Comparison of ENCODE assay signal across 22 cellular contexts in genomic region chr14:47555333-47555732, GRCh38.
DNase-seq lines count a peak whose midpoint lies in the region; FAIRE-seq and TF ChIP-seq lines count a peak whose summit lies in the region.
"Had no signal": no experiment of that assay in that cellular context is flagged by ENCODE, and none has a peak within 500 bp of the region (broad histone marks: within the 10 kb centered on the region; RNA-seq: fewer than 3 reads in every experiment).

No MANE protein-coding gene starts in this region.

- CTCF ChIA-PET in OCI-LY7 (lab: Charles Lee; ENCODE audit: unreplicated experiment), result no interaction called here

- peaks cover 7% of the 10 kb centered on the region for H3K4me1 Mint-ChIP-seq in astrocyte (ENCODE audit: low read depth, unreplicated experiment)
- H3K4me1 Mint-ChIP-seq: CD4-positive, CD25-positive, alpha-beta regulatory T cell; CD8-positive, alpha-beta memory T cell had no signal

- H3K9me3 ChIP-seq in astrocyte (ENCODE audit: insufficient read depth, low read depth, low read length) (no peaks in the 10 kb centered on the region), smooth muscle cell (replicated peaks; ENCODE audit: low read depth) (no peaks in the 10 kb centered on the region), OCI-LY7 (ENCODE audit: low read length) (no peaks in the 10 kb centered on the region)
- H3K9me3 ChIP-seq: BE2C, HAP-1 had no signal

- no peaks in the 10 kb centered on the region for H3K9me3 Mint-ChIP-seq in astrocyte (ENCODE audit: unreplicated experiment)

- no peaks in the 10 kb centered on the region for H3K36me3 Mint-ChIP-seq in astrocyte (ENCODE audit: low read depth, unreplicated experiment)
- H3K36me3 Mint-ChIP-seq: CD4-positive, CD25-positive, alpha-beta regulatory T cell; CD8-positive, alpha-beta memory T cell had no signal

- no peak overlapping the region for H3K4me3 Mint-ChIP-seq in astrocyte (ENCODE audit: unreplicated experiment)
- H3K4me3 Mint-ChIP-seq: CD4-positive, CD25-positive, alpha-beta regulatory T cell; CD8-positive, alpha-beta memory T cell had no signal

- H4K20me1 ChIP-seq in astrocyte (ENCODE audit: insufficient read depth, low read length) (no peaks in the 10 kb centered on the region), smooth muscle cell (ENCODE audit: low read depth) (no peaks in the 10 kb centered on the region), OCI-LY7 (ENCODE audit: insufficient read depth, low read length) (no peaks in the 10 kb centered on the region)

- H3K79me2 ChIP-seq in astrocyte (ENCODE audit: insufficient read depth, low read length) (no peaks in the 10 kb centered on the region), smooth muscle cell (ENCODE audit: low read depth) (no peaks in the 10 kb centered on the region), OCI-LY7 (ENCODE audit: insufficient read depth, low read depth, low read length) (no peaks in the 10 kb centered on the region)

- intact Hi-C loops in OCI-LY7 (cut with micrococcal nuclease; ENCODE audit: unreplicated experiment), result no loop called here

- no peaks in the 10 kb centered on the region for H3F3A ChIP-seq in smooth muscle cell (ENCODE audit: low read depth)

- no peaks in the 10 kb centered on the region for H3K27me3 ChIP-seq in astrocyte (ENCODE audit: insufficient read depth, low read length)
- no peaks in the 10 kb centered on the region for H3K27me3 ChIP-seq in smooth muscle cell (ENCODE audit: low read depth)
- H3K27me3 ChIP-seq: BE2C had no signal

- no peaks in the 10 kb centered on the region for H3K36me3 ChIP-seq in astrocyte (ENCODE audit: insufficient read depth, low read length)
- H3K36me3 ChIP-seq in smooth muscle cell (ENCODE audit: low read depth), result no peaks in the 10 kb centered on the region
- H3K36me3 ChIP-seq in OCI-LY7 (ENCODE audit: insufficient read depth, low read length), result no peaks in the 10 kb centered on the region
- H3K36me3 ChIP-seq: BE2C, HAP-1 had no signal

- FAIRE-seq in astrocyte (lab: Jason Lieb, UNC), result peak; percentile 29
- FAIRE-seq: A204.1, G401.6, GM12891, GM19239, HTR-8/SVneo had no signal

- DNase-seq in HT1080 (ENCODE audit: low read depth) (peak; percentile 40), astrocyte (ENCODE audit: low read depth) (peak; percentile 17), kidney glomerular epithelial cell (lab: John Stamatoyannopoulos, UW) (peak; percentile 15), smooth muscle cell (lab: John Stamatoyannopoulos, UW; ENCODE audit: unreplicated experiment) (no peak), OCI-LY7 (ENCODE audit: low spot score) (no peak), medulla oblongata (ENCODE audit: extremely low spot score) (no peak)
- DNase-seq in stimulated activated CD4-positive, alpha-beta T cell treated with anti-CD3 and anti-CD28 coated beads, Interleukin-15, amount 100 ng/mL, for 24 hours, result no peak
- DNase-seq: ACHN; BE2C; C1 segment of cervical spinal cord; CD4-positive, CD25-positive, alpha-beta regulatory T cell; CD8-positive, alpha-beta memory T cell; COR-L47; DMS 273 treated with DMSO at 0.1 percent for 48 hours; DMS53; IMR-90 had no signal

- H3K4me3 ChIP-seq in astrocyte (ENCODE audit: insufficient read depth, low read depth, low read length), result no peak overlapping the region
- H3K4me3 ChIP-seq in smooth muscle cell, result no peak overlapping the region
- no peak overlapping the region for H3K4me3 ChIP-seq in OCI-LY7 (ENCODE audit: low read depth, low read length, poor library complexity, severe bottlenecking)
- H3K4me3 ChIP-seq: HAP-1 had no signal

- H3K4me1 ChIP-seq in astrocyte (ENCODE audit: insufficient read depth, low read length) (no peaks in the 10 kb centered on the region), smooth muscle cell (ENCODE audit: low read depth) (peaks cover 6% of the 10 kb centered on the region), OCI-LY7 (ENCODE audit: insufficient read depth, low read length, poor library complexity, severe bottlenecking) (no peaks in the 10 kb centered on the region)
- H3K4me1 ChIP-seq: BE2C, HAP-1 had no signal

- H3K27ac Mint-ChIP-seq in astrocyte (ENCODE audit: unreplicated experiment), result no peak overlapping the region
- H3K27ac Mint-ChIP-seq: CD4-positive, CD25-positive, alpha-beta regulatory T cell; CD8-positive, alpha-beta memory T cell had no signal

- H2AFZ ChIP-seq in astrocyte (ENCODE audit: low read depth, low read length), result no peak overlapping the region
- H2AFZ ChIP-seq in smooth muscle cell (ENCODE audit: low read depth), result no peak overlapping the region
- H2AFZ ChIP-seq in OCI-LY7 (ENCODE audit: low read length), result no peak overlapping the region

- BruUV-seq in OCI-LY7 (replicated peaks; lab: Mats Ljungman, UMichigan), result no TSS peak

- H3K9ac ChIP-seq in astrocyte (ENCODE audit: low read length) (no peak overlapping the region), smooth muscle cell (ENCODE audit: low read depth) (no peak overlapping the region)

- H3K9me2 ChIP-seq in OCI-LY7 (ENCODE audit: insufficient read depth, low read length), result no peaks in the 10 kb centered on the region

- H3K4me2 ChIP-seq in astrocyte (ENCODE audit: low read length) (no peak overlapping the region), smooth muscle cell (peak overlapping the region; percentile 16), OCI-LY7 (ENCODE audit: low read length) (no peak overlapping the region)

- H3K27ac ChIP-seq in astrocyte (ENCODE audit: low read depth, low read length), result no peak overlapping the region
- peak overlapping the region; percentile 37 for H3K27ac ChIP-seq in smooth muscle cell (ENCODE audit: low read depth)
- H3K27ac ChIP-seq in OCI-LY7 (ENCODE audit: low read depth, low read length, poor library complexity, severe bottlenecking), result no peak overlapping the region

- TF ChIP-seq CTCF in astrocyte (IDR thresholded peaks at IDR 0.05; ENCODE audit: insufficient read depth, low read depth, low read length), result no peak
- TF ChIP-seq CTCF in smooth muscle cell (IDR thresholded peaks at IDR 0.05; ENCODE audit: borderline replicate concordance, insufficient read depth, poor library complexity, severe bottlenecking), result no peak
- TF ChIP-seq CTCF in OCI-LY7 (conservative IDR thresholded peaks at IDR 0.05; ENCODE audit: low read length), result no peak

- POLR2A ChIA-PET in OCI-LY7 (lab: Charles Lee), result no interaction called here

- H3K27me3 Mint-ChIP-seq in astrocyte (ENCODE audit: low read depth, unreplicated experiment), result no peaks in the 10 kb centered on the region
- H3K27me3 Mint-ChIP-seq: CD4-positive, CD25-positive, alpha-beta regulatory T cell had no signal

Comparison
In these comparisons a context has a peak if more than half of its experiments do, and no peak if none do; other contexts are left out.
1. DNase-seq: peak in HT1080 (single experiment), astrocyte (single experiment) and kidney glomerular epithelial cell (single experiment); none in smooth muscle cell (single experiment), OCI-LY7 (single experiment), stimulated activated CD4-positive, alpha-beta T cell treated with anti-CD3 and anti-CD28 coated beads, Interleukin-15, amount 100 ng/mL, for 24 hours (single experiment) and medulla oblongata (single experiment).